ENCODE assay signal across 16 cellular contexts in the genomic region with DNA sequence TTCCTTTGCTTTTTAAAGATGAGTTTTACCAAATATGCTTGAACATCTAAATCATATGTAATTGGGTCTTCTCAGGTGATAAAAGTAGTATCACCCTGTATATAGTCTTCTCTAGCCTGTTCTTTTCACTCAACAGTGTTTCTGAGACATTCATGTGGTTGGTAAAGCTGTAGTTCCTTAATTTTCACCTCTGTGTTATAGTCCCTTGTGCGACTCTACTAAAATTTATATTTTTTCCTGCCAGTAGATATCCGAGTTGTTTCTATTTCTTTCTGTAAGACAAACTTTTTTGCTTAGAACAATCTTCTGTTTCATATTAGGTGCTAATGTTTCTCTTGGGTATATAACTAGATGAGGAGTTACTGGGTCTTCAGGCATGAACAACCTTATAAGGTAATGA.
"Had no signal": no experiment of that assay in that cellular context is flagged by ENCODE, and none has a peak within 500 bp of the region (broad histone marks: within the 10 kb centered on the region; RNA-seq: fewer than 3 reads in every experiment).

No MANE protein-coding gene starts in this region.

- H3K79me2 ChIP-seq: hepatocyte had no signal

- H3K4me3 Mint-ChIP-seq: activated naive CD8-positive, alpha-beta T cell treated with anti-CD3 and anti-CD28 coated beads, Interleukin-2, amount 10 ng/mL, durations not matched to agents 7 days and 5 days had no signal

- H3K9me3 Mint-ChIP-seq: activated naive CD8-positive, alpha-beta T cell treated with anti-CD3 and anti-CD28 coated beads, Interleukin-2, amount 10 ng/mL, durations not matched to agents 7 days and 5 days had no signal

- ATAC-seq: left lobe of liver had no signal

- H3K27ac ChIP-seq: coronary artery, esophagus muscularis mucosa, hepatocyte, neutrophil, tibial nerve, vagina had no signal

- H3K27ac Mint-ChIP-seq: activated naive CD8-positive, alpha-beta T cell treated with anti-CD3 and anti-CD28 coated beads, Interleukin-2, amount 10 ng/mL, durations not matched to agents 7 days and 5 days had no signal

- DNase-seq: activated CD4-positive, alpha-beta T cell treated with anti-CD3 and anti-CD28 coated beads for 4 hours; activated CD8-positive, alpha-beta memory T cell treated with anti-CD3 and anti-CD28 coated beads for 24 hours; activated naive CD4-positive, alpha-beta T cell; activated naive CD8-positive, alpha-beta T cell treated with anti-CD3 and anti-CD28 coated beads, Interleukin-2, amount 10 ng/mL, durations not matched to agents 7 days and 5 days; central memory CD4-positive, alpha-beta T cell; retina; stimulated activated CD4-positive, alpha-beta T cell treated with anti-CD3 and anti-CD28 coated beads, Interleukin-2, amount 100 ng/mL, for 48 hours; stimulated activated naive CD4-positive, alpha-beta T cell had no signal

- H3K27me3 Mint-ChIP-seq: activated naive CD8-positive, alpha-beta T cell treated with anti-CD3 and anti-CD28 coated beads, Interleukin-2, amount 10 ng/mL, durations not matched to agents 7 days and 5 days; brain had no signal

- H3K27me3 ChIP-seq: esophagus muscularis mucosa, hepatocyte, neutrophil, tibial nerve, vagina had no signal

- H3K36me3 ChIP-seq: esophagus muscularis mucosa, neutrophil, tibial nerve, vagina had no signal

- H2AFZ ChIP-seq: hepatocyte had no signal

- H3K36me3 Mint-ChIP-seq: brain had no signal

- H3K9me3 ChIP-seq: esophagus muscularis mucosa, neutrophil, tibial nerve, vagina had no signal

- H3K4me2 ChIP-seq: hepatocyte had no signal

- H3K4me3 ChIP-seq: coronary artery, esophagus muscularis mucosa, hepatocyte, tibial nerve, vagina had no signal
